27 cellular contexts compared by ENCODE assay signal in genomic region chr13:109872864-109873263, GRCh38.
"Had no signal": no experiment of that assay in that cellular context is flagged by ENCODE, and none has a peak within 500 bp of the region (broad histone marks: within the 10 kb centered on the region; RNA-seq: fewer than 3 reads in every experiment).

No MANE protein-coding gene starts in this region.

- H3K27me3 ChIP-seq: heart right ventricle, ovary, right atrium auricular region, right lobe of liver, testis, tibial artery, uterus had no signal

- H3K36me3 ChIP-seq: heart right ventricle, left lung, lower lobe of right lung, ovary, right atrium auricular region, right lobe of liver, tibial artery, uterus had no signal

- DNase-seq: heart right ventricle; hippocampal formation; kidney; left colon; left lung; lower lobe of right lung; mammary epithelial cell; mesenchymal stem cell; naive thymus-derived CD4-positive, alpha-beta T cell; ovary; right lobe of liver; stimulated activated CD4-positive, alpha-beta T cell treated with anti-CD3 and anti-CD28 coated beads, Interleukin-1b, Interleukin-23, amount 100 ng/mL, for 48 hours; stimulated activated CD4-positive, alpha-beta T cell treated with anti-CD3 and anti-CD28 coated beads, Interleukin-2, amount 100 ng/mL, for 48 hours; stimulated activated CD4-positive, alpha-beta T cell treated with anti-CD3 and anti-CD28 coated beads, Interleukin-4, amount 100 ng/mL, for 4 hours; stimulated activated CD8-positive, alpha-beta memory T cell treated with anti-CD3 and anti-CD28 coated beads, Interleukin-4, amount 100 ng/mL, for 48 hours; stimulated activated naive CD4-positive, alpha-beta T cell treated with Interleukin-2 at 50 U/mL for 16 hours; stimulated activated naive CD8-positive, alpha-beta T cell treated with anti-CD3 and anti-CD28 coated beads, Interleukin-15, amount 100 ng/mL, for 72 hours; testis; tibial artery; trophoblast cell; uterus had no signal

- H3K27ac Mint-ChIP-seq: mesothelial cell of epicardium; naive thymus-derived CD4-positive, alpha-beta T cell; natural killer cell treated with Interleukin-12 subunit alpha and Interleukin-12 subunit beta and Interleukin-15 and Interleukin-18, amount 100 ng/mL, for 72 hours; progenitor cell of endocrine pancreas; stimulated activated memory B cell treated with anti-CD40 and anti-IgM and Interleukin-4, amounts not matched to agents 10 μg/mL and 1 μg/mL and 100 μg/mL, for 72 hours; stimulated activated naive CD8-positive, alpha-beta T cell treated with anti-CD3 and anti-CD28 coated beads, Interleukin-15, amount 100 ng/mL, for 72 hours had no signal

- H3K4me3 ChIP-seq: heart right ventricle, left lung, lower lobe of right lung, ovary, right atrium auricular region, right lobe of liver, smooth muscle cell, testis, tibial artery, uterus had no signal

- H3K4me2 ChIP-seq: smooth muscle cell had no signal

- ATAC-seq: heart right ventricle; left colon; left lung; lower lobe of right lung; naive thymus-derived CD4-positive, alpha-beta T cell; natural killer cell treated with Interleukin-12 subunit alpha and Interleukin-12 subunit beta and Interleukin-15 and Interleukin-18, amount 100 ng/mL, for 72 hours; right lobe of liver; stimulated activated memory B cell treated with anti-CD40 and anti-IgM and Interleukin-4, amounts not matched to agents 10 μg/mL and 1 μg/mL and 100 μg/mL, for 72 hours; stimulated activated naive CD8-positive, alpha-beta T cell treated with anti-CD3 and anti-CD28 coated beads, Interleukin-15, amount 100 ng/mL, for 72 hours had no signal

- H3K4me3 Mint-ChIP-seq: mesothelial cell of epicardium; naive thymus-derived CD4-positive, alpha-beta T cell; natural killer cell treated with Interleukin-12 subunit alpha and Interleukin-12 subunit beta and Interleukin-15 and Interleukin-18, amount 100 ng/mL, for 72 hours; stimulated activated memory B cell treated with anti-CD40 and anti-IgM and Interleukin-4, amounts not matched to agents 10 μg/mL and 1 μg/mL and 100 μg/mL, for 72 hours; stimulated activated naive CD8-positive, alpha-beta T cell treated with anti-CD3 and anti-CD28 coated beads, Interleukin-15, amount 100 ng/mL, for 72 hours had no signal

- H3K9me3 Mint-ChIP-seq: mesothelial cell of epicardium; natural killer cell treated with Interleukin-12 subunit alpha and Interleukin-12 subunit beta and Interleukin-15 and Interleukin-18, amount 100 ng/mL, for 72 hours; stimulated activated naive CD8-positive, alpha-beta T cell treated with anti-CD3 and anti-CD28 coated beads, Interleukin-15, amount 100 ng/mL, for 72 hours had no signal

- FAIRE-seq: kidney had no signal

- H3K4me1 ChIP-seq: uterus had no signal

- H3K27ac ChIP-seq: left lung, lower lobe of right lung, ovary, right lobe of liver, testis, tibial artery, uterus had no signal

- H3K9me3 ChIP-seq: heart right ventricle, left lung, lower lobe of right lung, ovary, right atrium auricular region, right lobe of liver, testis, tibial artery, uterus had no signal

- H3K36me3 Mint-ChIP-seq: mesothelial cell of epicardium; naive thymus-derived CD4-positive, alpha-beta T cell; natural killer cell treated with Interleukin-12 subunit alpha and Interleukin-12 subunit beta and Interleukin-15 and Interleukin-18, amount 100 ng/mL, for 72 hours; stimulated activated memory B cell treated with anti-CD40 and anti-IgM and Interleukin-4, amounts not matched to agents 10 μg/mL and 1 μg/mL and 100 μg/mL, for 72 hours had no signal

- H3K4me1 Mint-ChIP-seq: stimulated activated memory B cell treated with anti-CD40 and anti-IgM and Interleukin-4, amounts not matched to agents 10 μg/mL and 1 μg/mL and 100 μg/mL, for 72 hours had no signal

- H3K27me3 Mint-ChIP-seq: progenitor cell of endocrine pancreas; stimulated activated memory B cell treated with anti-CD40 and anti-IgM and Interleukin-4, amounts not matched to agents 10 μg/mL and 1 μg/mL and 100 μg/mL, for 72 hours had no signal
